23 cellular contexts compared by ENCODE assay signal in the genomic region with DNA sequence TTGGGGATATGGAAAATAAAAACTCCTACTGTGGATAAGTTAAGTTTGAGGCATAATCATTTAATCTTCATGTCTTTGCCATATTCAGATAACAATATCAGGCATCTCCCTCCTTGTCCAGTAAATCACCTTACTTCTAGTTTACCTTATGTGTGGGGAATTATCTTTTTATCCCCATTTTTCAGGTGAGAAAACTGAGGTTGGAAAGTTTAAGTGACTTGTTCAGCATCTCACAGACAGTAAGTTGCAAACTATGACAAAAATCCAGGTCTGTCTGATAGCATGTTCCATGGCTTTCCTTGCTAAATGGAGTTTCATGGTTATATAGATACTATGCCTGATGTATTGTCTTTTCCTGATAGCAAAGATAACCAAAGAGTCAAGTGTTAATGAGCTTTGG.
"Had no signal": no experiment of that assay in that cellular context is flagged by ENCODE, and none has a peak within 500 bp of the region (broad histone marks: within the 10 kb centered on the region; RNA-seq: fewer than 3 reads in every experiment).

No MANE protein-coding gene starts in this region.

- H3K27me3 ChIP-seq: brain microvascular endothelial cell, ovary, tibial nerve had no signal

- H3K4me3 ChIP-seq: ovary, prostate gland, tibial nerve had no signal

- H3K4me3 Mint-ChIP-seq: activated B cell treated with CpG ODN at 0.5 μM for 24 hours; activated naive CD4-positive, alpha-beta T cell treated with anti-CD3 and anti-CD28 coated beads, Interleukin-2, amount 10 ng/mL, durations not matched to agents 7 days and 5 days; mesothelial cell of epicardium; naive thymus-derived CD4-positive, alpha-beta T cell; T-cell; T-helper 2 cell treated with Interferon-gamma antibody and Interleukin-4, amounts not matched to agents 5 μg/mL and 100 μg/mL, for 36 hours had no signal

- H3K9me3 ChIP-seq: ovary, prostate gland, tibial nerve had no signal

- H3K36me3 ChIP-seq: brain microvascular endothelial cell, ovary, prostate gland had no signal

- H3K4me1 ChIP-seq: prostate gland, tibial nerve had no signal

- DNase-seq: activated B cell treated with CpG ODN at 0.5 μM for 24 hours; activated CD4-positive, alpha-beta T cell treated with anti-CD3 and anti-CD28 coated beads, Interleukin-2, amount 50 U/mL, for 1 hour; activated effector memory CD4-positive, alpha-beta T cell treated with Interleukin-2 at 50 U/mL for 16 hours; activated naive CD4-positive, alpha-beta T cell treated with anti-CD3 and anti-CD28 coated beads, Interleukin-2, amount 10 ng/mL, durations not matched to agents 7 days and 5 days; brain microvascular endothelial cell; caudate nucleus; head of caudate nucleus; hippocampal formation; left cardiac atrium; mammary epithelial cell; naive thymus-derived CD4-positive, alpha-beta T cell; ovary; stimulated activated CD4-positive, alpha-beta T cell treated with anti-CD3 and anti-CD28 coated beads, Interleukin-15, amount 100 ng/mL, for 24 hours; stimulated activated CD4-positive, alpha-beta T cell treated with anti-CD3 and anti-CD28 coated beads, Interleukin-2, amount 100 ng/mL, for 24 hours; stimulated activated naive CD4-positive, alpha-beta T cell; T-cell had no signal

- H3K27me3 Mint-ChIP-seq: activated B cell treated with CpG ODN at 0.5 μM for 24 hours; activated naive CD4-positive, alpha-beta T cell treated with anti-CD3 and anti-CD28 coated beads, Interleukin-2, amount 10 ng/mL, durations not matched to agents 7 days and 5 days; naive thymus-derived CD4-positive, alpha-beta T cell; T-cell had no signal

- H3K27ac Mint-ChIP-seq: activated B cell treated with CpG ODN at 0.5 μM for 24 hours; activated naive CD4-positive, alpha-beta T cell treated with anti-CD3 and anti-CD28 coated beads, Interleukin-2, amount 10 ng/mL, durations not matched to agents 7 days and 5 days; T-cell; T-helper 2 cell treated with Interferon-gamma antibody and Interleukin-4, amounts not matched to agents 5 μg/mL and 100 μg/mL, for 36 hours had no signal

- H3K4me1 Mint-ChIP-seq: activated B cell treated with CpG ODN at 0.5 μM for 24 hours; activated naive CD4-positive, alpha-beta T cell treated with anti-CD3 and anti-CD28 coated beads, Interleukin-2, amount 10 ng/mL, durations not matched to agents 7 days and 5 days had no signal

- ATAC-seq: naive thymus-derived CD4-positive, alpha-beta T cell; T-cell had no signal

- FAIRE-seq: astrocyte, endothelial cell of umbilical vein, keratinocyte had no signal

- H3K9me3 Mint-ChIP-seq: activated B cell treated with CpG ODN at 0.5 μM for 24 hours; activated naive CD4-positive, alpha-beta T cell treated with anti-CD3 and anti-CD28 coated beads, Interleukin-2, amount 10 ng/mL, durations not matched to agents 7 days and 5 days; naive thymus-derived CD4-positive, alpha-beta T cell; T-cell; T-helper 2 cell treated with Interferon-gamma antibody and Interleukin-4, amounts not matched to agents 5 μg/mL and 100 μg/mL, for 36 hours had no signal

- H3K27ac ChIP-seq: brain microvascular endothelial cell, ovary, prostate gland, tibial nerve had no signal
